Comparison of ENCODE assay signal across 9 cellular contexts in genomic region chrX:100994352-100995281, GRCh38. TPM values are rescaled to one million over a fixed set of nuclear protein-coding genes. Genes with fewer than 3 reads are reported as not detected.
A peak's percentile ranks its signal among the peaks of the same experiment; 100 is the strongest.
DNase-seq lines count a peak whose midpoint lies in the region; ATAC-seq and TF ChIP-seq lines count a peak whose summit lies in the region.
"Had no signal": no experiment of that assay in that cellular context is flagged by ENCODE, and none has a peak within 500 bp of the region (broad histone marks: within the 10 kb centered on the region; RNA-seq: fewer than 3 reads in every experiment).

No MANE protein-coding gene starts in this region.

- H4K8ac ChIP-seq in trophoblast cell (ENCODE audit: low read depth, low read length): no peak overlapping the region

- WGBS in trophoblast cell (ENCODE audit: extremely low coverage, insufficient coverage, insufficient read length): no CpG with 5 or more reads among the region's 5 CpGs

- no peak overlapping the region for H2BK5ac ChIP-seq in trophoblast cell (ENCODE audit: low read depth, low read length, poor library complexity)

- peaks cover 2% of the 10 kb centered on the region for H3K79me1 ChIP-seq in trophoblast cell (ENCODE audit: low read length)

- no peak overlapping the region for H4K12ac ChIP-seq in trophoblast cell (ENCODE audit: low read depth, low read length)

- H3K4ac ChIP-seq in trophoblast cell (ENCODE audit: low read depth, low read length): no peak overlapping the region

- H3K36me3 ChIP-seq in breast epithelium: no peaks in the 10 kb centered on the region
- no peaks in the 10 kb centered on the region for H3K36me3 ChIP-seq in trophoblast cell (ENCODE audit: control insufficient read depth in 1 of 2, insufficient read depth in 2 of 2, low read length in 2 of 2)
- H3K36me3 ChIP-seq in Karpas-422 (ENCODE audit: insufficient read depth, low read length): no peaks in the 10 kb centered on the region
- H3K36me3 ChIP-seq in HAP-1 (replicated peaks): no peaks in the 10 kb centered on the region; the same call in 1 of the 2 replicates
- H3K36me3 ChIP-seq: neutrophil had no signal

- H3K27me3 ChIP-seq in breast epithelium: peaks cover 0 to 9% of the 10 kb centered on the region in 2 donors
- no peaks in the 10 kb centered on the region for H3K27me3 ChIP-seq in trophoblast cell (ENCODE audit: insufficient read depth, low read length)
- H3K27me3 ChIP-seq in Karpas-422 (ENCODE audit: low read length): no peaks in the 10 kb centered on the region
- no peaks in the 10 kb centered on the region for H3K27me3 ChIP-seq in HAP-1 (ENCODE audit: low read depth)
- H3K27me3 ChIP-seq: neutrophil had no signal

- H3K4me2 ChIP-seq in trophoblast cell (ENCODE audit: low read length) (no peak overlapping the region), Karpas-422 (ENCODE audit: low read depth, low read length, poor library complexity, severe bottlenecking) (no peak overlapping the region)

- H3K14ac ChIP-seq in trophoblast cell (ENCODE audit: low read length): no peak overlapping the region

- peak overlapping the region; percentile 79 for H3K27ac Mint-ChIP-seq in MCF 10A (ENCODE audit: low read depth, unreplicated experiment)
- H3K27ac Mint-ChIP-seq in activated CD4-positive, alpha-beta memory T cell treated with anti-CD3 and anti-CD28 coated beads, Interleukin-2, amount 10 ng/mL, durations not matched to agents 7 days and 5 days: peak overlapping the region; percentile 23

- CTCF ChIA-PET in MCF 10A (lab: Yijun Ruan, JAX): interaction anchor here (0.5 to 1.6 kb wide), 7 partner anchors 14 to 1695 kb away, joined by 3 to 4 read pairs (median 3); partner anchors contain the start of gene CENPI
- CTCF ChIA-PET in activated CD4-positive, alpha-beta memory T cell treated with anti-CD3 and anti-CD28 coated beads, Interleukin-2, amount 10 ng/mL, durations not matched to agents 7 days and 5 days (lab: Charles Lee): no interaction called here

- H3K18ac ChIP-seq in trophoblast cell (ENCODE audit: low read length): no peak overlapping the region

- no peak overlapping the region for H3K23ac ChIP-seq in trophoblast cell (ENCODE audit: low read length)

- no peaks in the 10 kb centered on the region for H3K9me3 Mint-ChIP-seq in MCF 10A (ENCODE audit: unreplicated experiment)
- no peaks in the 10 kb centered on the region for H3K9me3 Mint-ChIP-seq in activated CD4-positive, alpha-beta memory T cell treated with anti-CD3 and anti-CD28 coated beads, Interleukin-2, amount 10 ng/mL, durations not matched to agents 7 days and 5 days

- intact Hi-C loops in MCF 10A (cut with micrococcal nuclease): no loop called here
- intact Hi-C loops in breast epithelium (cut with DNase I; ENCODE audit: low total_unique reads): no loop called here

- H4K91ac ChIP-seq in trophoblast cell (ENCODE audit: low read depth, low read length): no peak overlapping the region

- POLR2A ChIA-PET in MCF 10A (lab: Yijun Ruan, JAX): interaction anchor here (1.1 kb wide), 2 partner anchors 14 kb away, joined by 5 to 6 read pairs; no protein-coding TSS in a partner anchor
- POLR2A ChIA-PET in activated CD4-positive, alpha-beta memory T cell treated with anti-CD3 and anti-CD28 coated beads, Interleukin-2, amount 10 ng/mL, durations not matched to agents 7 days and 5 days (lab: Charles Lee): no interaction called here

- H3K9ac ChIP-seq in trophoblast cell (ENCODE audit: low read length): no peak overlapping the region
- H3K9ac ChIP-seq in Karpas-422 (ENCODE audit: low read length): no peak overlapping the region

- BruUV-seq in MCF 10A (replicated peaks; lab: Mats Ljungman, UMichigan): no TSS peak

- no peaks in the 10 kb centered on the region for H3K9me3 ChIP-seq in breast epithelium
- no peaks in the 10 kb centered on the region for H3K9me3 ChIP-seq in trophoblast cell (ENCODE audit: insufficient read depth, low read depth, low read length)
- no peaks in the 10 kb centered on the region for H3K9me3 ChIP-seq in Karpas-422 (ENCODE audit: low read length)
- H3K9me3 ChIP-seq in HAP-1: no peaks in the 10 kb centered on the region
- H3K9me3 ChIP-seq: neutrophil had no signal

- H3K9me2 ChIP-seq in Karpas-422 (replicated peaks; ENCODE audit: insufficient read depth, low read length): no peaks in the 10 kb centered on the region

- no peak for TF ChIP-seq POLR2A in breast epithelium (IDR thresholded peaks at IDR 0.05)

- TF ChIP-seq CTCF in MCF 10A (IDR thresholded peaks at IDR 0.05; ENCODE audit: unreplicated experiment): no peak
- no peak for TF ChIP-seq CTCF in breast epithelium (IDR thresholded peaks at IDR 0.05)
- TF ChIP-seq CTCF in coronary artery (IDR thresholded peaks at IDR 0.05): no peak

- no peak overlapping the region for H2BK120ac ChIP-seq in trophoblast cell (ENCODE audit: insufficient read depth, low read length, poor library complexity)

- no peaks in the 10 kb centered on the region for H4K20me1 ChIP-seq in Karpas-422 (ENCODE audit: insufficient read depth, low read depth, low read length)

- peak; percentile 95 for ATAC-seq in HG03095 (IDR thresholded peaks at IDR 0.05; ENCODE audit: unreplicated experiment)

- H3K4me3 Mint-ChIP-seq in MCF 10A (ENCODE audit: unreplicated experiment): peak overlapping the region; percentile 26
- no peak overlapping the region for H3K4me3 Mint-ChIP-seq in activated CD4-positive, alpha-beta memory T cell treated with anti-CD3 and anti-CD28 coated beads, Interleukin-2, amount 10 ng/mL, durations not matched to agents 7 days and 5 days

- H2AFZ ChIP-seq in trophoblast cell (ENCODE audit: insufficient read depth, low read length, poor library complexity) (no peak overlapping the region), Karpas-422 (ENCODE audit: low read length) (no peak overlapping the region)

- H3K27me3 Mint-ChIP-seq in MCF 10A (ENCODE audit: insufficient read depth, unreplicated experiment): peaks cover 12% of the 10 kb centered on the region
- no peaks in the 10 kb centered on the region for H3K27me3 Mint-ChIP-seq in activated CD4-positive, alpha-beta memory T cell treated with anti-CD3 and anti-CD28 coated beads, Interleukin-2, amount 10 ng/mL, durations not matched to agents 7 days and 5 days

- H2AK5ac ChIP-seq in trophoblast cell (ENCODE audit: low read length): no peak overlapping the region

- no peaks in the 10 kb centered on the region for H3K4me1 ChIP-seq in breast epithelium
- peaks cover 3 to 10% of the 10 kb centered on the region in 2 experiments for H3K4me1 ChIP-seq in trophoblast cell (ENCODE audit: control insufficient read depth in 1 of 2, insufficient read depth in 2 of 2, low read length in 2 of 2)
- no peaks in the 10 kb centered on the region for H3K4me1 ChIP-seq in Karpas-422 (ENCODE audit: low read length)
- no peaks in the 10 kb centered on the region for H3K4me1 ChIP-seq in HAP-1

- peaks cover 16% of the 10 kb centered on the region for H3K4me1 Mint-ChIP-seq in MCF 10A (ENCODE audit: insufficient read depth, unreplicated experiment)
- H3K4me1 Mint-ChIP-seq in activated CD4-positive, alpha-beta memory T cell treated with anti-CD3 and anti-CD28 coated beads, Interleukin-2, amount 10 ng/mL, durations not matched to agents 7 days and 5 days: peaks cover 21% of the 10 kb centered on the region

- in situ Hi-C loops in HAP-1 (cut with MboI; ENCODE audit: low sequenced_read_pairs): no loop called here

- peak; percentile 81 for DNase-seq in MCF 10A (ENCODE audit: unreplicated experiment)
- no peak for DNase-seq in breast epithelium (ENCODE audit: low spot score in 2 of 2)
- no peak for DNase-seq in activated CD4-positive, alpha-beta memory T cell treated with anti-CD3 and anti-CD28 coated beads, Interleukin-2, amount 10 ng/mL, durations not matched to agents 7 days and 5 days
- DNase-seq in trophoblast cell: peak; percentile 38 to 70
- DNase-seq in coronary artery (ENCODE audit: low spot score): no peak
- DNase-seq in Karpas-422: no peak
- DNase-seq in HAP-1 (ENCODE audit: low spot score in 2 of 2): no peak

- no peak overlapping the region for H2BK12ac ChIP-seq in trophoblast cell (ENCODE audit: low read length)

- H3K4me3 ChIP-seq in breast epithelium (no peak overlapping the region), trophoblast cell (ENCODE audit: low read depth, low read length) (no peak overlapping the region), coronary artery (no peak overlapping the region), Karpas-422 (ENCODE audit: low read length) (no peak overlapping the region), HAP-1 (no peak overlapping the region)

- no peaks in the 10 kb centered on the region for H3K36me3 Mint-ChIP-seq in MCF 10A (ENCODE audit: insufficient read depth, unreplicated experiment)
- no peaks in the 10 kb centered on the region for H3K36me3 Mint-ChIP-seq in activated CD4-positive, alpha-beta memory T cell treated with anti-CD3 and anti-CD28 coated beads, Interleukin-2, amount 10 ng/mL, durations not matched to agents 7 days and 5 days (ENCODE audit: low read depth)

- H3K27ac ChIP-seq in breast epithelium (no peak overlapping the region), trophoblast cell (ENCODE audit: low read depth, low read length) (peak overlapping the region; percentile 7), coronary artery (no peak overlapping the region), Karpas-422 (ENCODE audit: low read length) (no peak overlapping the region)
- H3K27ac ChIP-seq: neutrophil had no signal

- H3K79me2 ChIP-seq in trophoblast cell (ENCODE audit: control insufficient read depth, insufficient read depth, low read length, poor library complexity) (no peaks in the 10 kb centered on the region), Karpas-422 (ENCODE audit: low read length) (no peaks in the 10 kb centered on the region)

RNA-seq across cellular contexts. Expression of gene ARL13A, which starts 25.1 kb away (rescaled TPM):
- total RNA-seq in MCF 10A (2022) (not detected in 2 replicates), breast epithelium (not detected)
- total RNA-seq in activated CD4-positive, alpha-beta memory T cell treated with anti-CD3 and anti-CD28 coated beads, Interleukin-2, amount 10 ng/mL, durations not matched to agents 7 days and 5 days: not detected
- not detected in 2 replicates for polyA plus RNA-seq in trophoblast cell (2013)
- total RNA-seq in Karpas-422 (2014; rRNA removed; shearing (Covaris generic); ENCODE audit: low replicate concordance): not detected in 2 replicates

RNA-seq across cellular contexts. Expression of gene TRMT2B, which starts 57.3 kb away (rescaled TPM):
- total RNA-seq in MCF 10A (2022): 10.7 and 10.9 TPM in 2 replicates
- 10 to 100 TPM; 15.2 to 23.6 (median 17.7) TPM for total RNA-seq in breast epithelium
- 10 to 100 TPM; 21.1 to 24.0 TPM for total RNA-seq in activated CD4-positive, alpha-beta memory T cell treated with anti-CD3 and anti-CD28 coated beads, Interleukin-2, amount 10 ng/mL, durations not matched to agents 7 days and 5 days
- 4.9 and 5.0 TPM in 2 replicates for polyA plus RNA-seq in trophoblast cell (2013)
- 11.3 and 11.6 TPM in 2 replicates for total RNA-seq in Karpas-422 (2014; rRNA removed; shearing (Covaris generic); ENCODE audit: low replicate concordance)

Comparison
In these comparisons a context has a peak if more than half of its experiments do, and no peak if none do; other contexts are left out.
1. DNase-seq: peak in MCF 10A (single experiment) and trophoblast cell (2 of 2); none in breast epithelium (0 of 2), activated CD4-positive, alpha-beta memory T cell treated with anti-CD3 and anti-CD28 coated beads, Interleukin-2, amount 10 ng/mL, durations not matched to agents 7 days and 5 days (single experiment), coronary artery (single experiment), Karpas-422 (single experiment) and HAP-1 (0 of 2).